Comparison of ENCODE assay signal across 8 cellular contexts in the genomic region with DNA sequence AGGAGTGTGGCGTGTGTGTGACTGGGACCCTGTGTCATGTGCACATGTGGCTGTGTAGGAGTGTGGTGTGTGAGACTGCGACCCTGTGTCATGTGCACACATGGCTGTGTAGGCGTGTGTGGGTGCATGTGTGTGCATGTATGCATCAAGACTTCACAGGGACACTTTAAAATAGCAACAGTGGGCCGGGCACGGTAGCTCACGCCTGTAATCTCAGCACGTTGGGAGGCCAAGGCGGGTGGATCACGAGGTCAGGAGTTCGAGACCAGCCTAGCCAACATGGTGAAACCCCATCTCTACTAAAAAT. TPM values are rescaled to one million over a fixed set of nuclear protein-coding genes. Genes with fewer than 3 reads are reported as not detected.
DNase-seq lines count a peak whose midpoint lies in the region; ATAC-seq, FAIRE-seq and TF ChIP-seq lines count a peak whose summit lies in the region.
"Not testable (repeated sequence)": the region's sequence is repeated elsewhere in the genome, so short reads cannot be mapped to it uniquely, and the experiment has no call there.
"Had no signal": no experiment of that assay in that cellular context is flagged by ENCODE, and none has a peak within 500 bp of the region (broad histone marks: within the 10 kb centered on the region; RNA-seq: fewer than 3 reads in every experiment).

No MANE protein-coding gene starts in this region.

- BruUV-seq in IMR-90 (replicated peaks; lab: Mats Ljungman, UMichigan); mammary epithelial cell (replicated peaks; lab: Mats Ljungman, UMichigan); HepG2 (replicated peaks; lab: Mats Ljungman, UMichigan): not testable (repeated sequence)

- peak overlapping the region; percentile 73; the same call in 1 of the 2 replicates for H2AK5ac ChIP-seq in IMR-90 (ENCODE audit: low read depth, low read length)

- H2AFZ ChIP-seq in IMR-90 (replicated peaks; ENCODE audit: low read length, poor library complexity); mammary epithelial cell (ENCODE audit: low read depth, low read length); HepG2 (ENCODE audit: low read length): not testable (repeated sequence)

- not testable (repeated sequence) for H3K27ac ChIP-seq in IMR-90 (ENCODE audit: insufficient read depth, low read length); mammary epithelial cell (ENCODE audit: insufficient read depth, low read depth, low read length); HepG2 (ENCODE audit: extremely low read length, insufficient read depth, low read length); subcutaneous abdominal adipose tissue (ENCODE audit: low read depth, low read length)

- not testable (repeated sequence) for H3K4me3 ChIP-seq in IMR-90 (ENCODE audit: insufficient read depth, low read depth, low read length); mammary epithelial cell (replicated peaks in 1 of 3; ENCODE audit: insufficient read depth in 1 of 3, low read depth in 2 of 3, low read length in 3 of 3); HepG2 (replicated peaks in 1 of 3; ENCODE audit: insufficient read depth in 1 of 3, low read depth in 2 of 3, low read length in 3 of 3)
- H3K4me3 ChIP-seq in subcutaneous abdominal adipose tissue (ENCODE audit: low read depth in 1 of 5, low read length in 5 of 5): peak overlapping the region in 3 of 5 donors; percentile 14 to 35 (median 22)

- not testable (repeated sequence) for H3K4me2 ChIP-seq in IMR-90 (ENCODE audit: low read depth, low read length)
- H3K4me2 ChIP-seq in mammary epithelial cell (ENCODE audit: insufficient read depth, low read depth, low read length) (peak overlapping the region; percentile 34), HepG2 (ENCODE audit: low read depth, low read length) (peak overlapping the region; percentile 39)

- H3K9me3 ChIP-seq in IMR-90 (ENCODE audit: control insufficient read depth, insufficient read depth, low read length); mammary epithelial cell (replicated peaks; ENCODE audit: insufficient read depth, low read length); HepG2 (ENCODE audit: low read length); subcutaneous abdominal adipose tissue (ENCODE audit: control insufficient read depth in 5 of 5, low read length in 5 of 5): not testable (repeated sequence)

- not testable (repeated sequence) for H3K18ac ChIP-seq in IMR-90 (ENCODE audit: low read depth, low read length)

- H3K23ac ChIP-seq in IMR-90 (ENCODE audit: low read depth, low read length): not testable (repeated sequence)

- not testable (repeated sequence) for DNase-seq in IMR-90; mammary epithelial cell; HepG2 (ENCODE audit: low spot score)

- not testable (repeated sequence) for TF ChIP-seq POLR2A in IMR-90 (IDR thresholded peaks at IDR 0.05; ENCODE audit: low read depth, low read length); HepG2 (IDR thresholded peaks at IDR 0.05; ENCODE audit: insufficient read depth in 1 of 2, low read depth in 2 of 2, low read length in 2 of 2)

- not testable (repeated sequence) for H3K9ac ChIP-seq in IMR-90 (ENCODE audit: low read depth, low read length); mammary epithelial cell (ENCODE audit: insufficient read depth, low read length); HepG2 (ENCODE audit: insufficient read depth, low read depth, low read length); subcutaneous abdominal adipose tissue (ENCODE audit: low read length in 5 of 5)

- H2BK120ac ChIP-seq in IMR-90 (ENCODE audit: low read depth, low read length): not testable (repeated sequence)

- not testable (repeated sequence) for H3K4me1 ChIP-seq in IMR-90 (ENCODE audit: control insufficient read depth, insufficient read depth, low read length)
- H3K4me1 ChIP-seq in mammary epithelial cell (ENCODE audit: insufficient read depth, low read length) (peaks cover 24% of the 10 kb centered on the region), HepG2 (ENCODE audit: insufficient read depth, low read length) (peaks cover 68% of the 10 kb centered on the region), subcutaneous abdominal adipose tissue (ENCODE audit: control insufficient read depth in 5 of 5, insufficient read depth in 5 of 5, low read length in 5 of 5) (peaks cover 3 to 37% (median 30%) of the 10 kb centered on the region in 5 donors)

- ATAC-seq in IMR-90 (ENCODE audit: low read depth); HepG2: not testable (repeated sequence)

- TF ChIP-seq EP300 in HepG2 (IDR thresholded peaks at IDR 0.05; ENCODE audit: low read depth in 2 of 2, low read length in 2 of 2); HepG2 (CRISPR knock-in tag; IDR thresholded peaks at IDR 0.05; ENCODE audit: borderline replicate concordance): not testable (repeated sequence)

- H3K79me1 ChIP-seq in IMR-90 (ENCODE audit: low read depth in 1 of 2, low read length in 2 of 2): not testable (repeated sequence)

- dilution Hi-C loops in IMR-90 (cut with HindIII; ENCODE audit: low sequenced_read_pairs, unreplicated experiment); mammary epithelial cell (cut with HindIII; ENCODE audit: low sequenced_read_pairs): not testable (repeated sequence)

- H2BK15ac ChIP-seq in IMR-90 (ENCODE audit: low read depth, low read length): not testable (repeated sequence)

- H4K20me1 ChIP-seq in IMR-90 (ENCODE audit: insufficient read depth, low read length); mammary epithelial cell (ENCODE audit: insufficient read depth, low read length); HepG2 (ENCODE audit: insufficient read depth, low read length): not testable (repeated sequence)

- FAIRE-seq in HepG2 (lab: Jason Lieb, UNC): not testable (repeated sequence)

- not testable (repeated sequence) for H3K56ac ChIP-seq in IMR-90 (ENCODE audit: extremely low read depth, insufficient read depth, low read length)

- H2BK20ac ChIP-seq in IMR-90 (ENCODE audit: low read depth, low read length): not testable (repeated sequence)

- WGBS in IMR-90 (ENCODE audit: extremely low coverage in 2 of 2, insufficient read length in 1 of 2), 2 experiments: 83% methylated on average over 1 of the region's 10 CpGs; no CpG with 5 or more reads in 1 of the 2 experiments
- WGBS in mammary epithelial cell (ENCODE audit: low coverage, missing lambda C conversion rate): 74% methylated on average over 5 of the region's 10 CpGs
- WGBS in HepG2 (ENCODE audit: low lambda C conversion rate): 49% methylated on average over 10 of the region's 10 CpGs

- POLR2A ChIA-PET in IMR-90 (lab: Charles Lee; ENCODE audit: unreplicated experiment); HepG2 (lab: Yijun Ruan, JAX): not testable (repeated sequence)

- TF ChIP-seq CTCF in IMR-90 (conservative IDR thresholded peaks at IDR 0.05; ENCODE audit: low read depth, low read length); mammary epithelial cell (conservative IDR thresholded peaks at IDR 0.05 in 1 of 2, IDR thresholded peaks at IDR 0.05 in 1 of 2; ENCODE audit: extremely low read depth in 1 of 2, insufficient read depth in 1 of 2, low read depth in 1 of 2, low read length in 2 of 2); HepG2 (CRISPR knock-in tag; IDR thresholded peaks at IDR 0.05): not testable (repeated sequence)

- H2AK9ac ChIP-seq in IMR-90 (replicated peaks; ENCODE audit: low read depth, low read length, poor library complexity): not testable (repeated sequence)

- H4K91ac ChIP-seq in IMR-90 (ENCODE audit: insufficient read depth, low read depth, low read length): not testable (repeated sequence)

- intact Hi-C loops in IMR-90 (cut with micrococcal nuclease); mammary epithelial cell (cut with micrococcal nuclease); HepG2 (cut with micrococcal nuclease; ENCODE audit: unreplicated experiment): not testable (repeated sequence)

- H4K8ac ChIP-seq in IMR-90 (ENCODE audit: low read depth in 2 of 2, low read length in 2 of 2): not testable (repeated sequence)

- not testable (repeated sequence) for H3K4ac ChIP-seq in IMR-90 (ENCODE audit: low read depth, low read length)

- peaks cover 44% of the 10 kb centered on the region for H3K27me3 ChIP-seq in IMR-90 (ENCODE audit: control insufficient read depth, insufficient read depth, low read length)
- H3K27me3 ChIP-seq in mammary epithelial cell (ENCODE audit: insufficient read depth, low read length): not testable (repeated sequence)
- peaks cover 5 to 43% of the 10 kb centered on the region in 2 experiments; a peak in 4 of 5 replicates for H3K27me3 ChIP-seq in HepG2 (ENCODE audit: control insufficient read depth in 1 of 2, insufficient read depth in 2 of 2, low read length in 2 of 2)
- H3K27me3 ChIP-seq in subcutaneous abdominal adipose tissue (ENCODE audit: control insufficient read depth in 5 of 5, insufficient read depth in 4 of 5, low read length in 5 of 5): peaks cover 18 to 48% (median 35%) of the 10 kb centered on the region in 5 donors

- in situ Hi-C loops in IMR-90 (cut with MboI; ENCODE audit: low sequenced_read_pairs); mammary epithelial cell (cut with MboI; ENCODE audit: low sequenced_read_pairs in 2 of 2); HepG2 (cut with HindIII; ENCODE audit: extremely low pct_ligation_motif_present, low pct_unique_long_range_greater_than_20kb): not testable (repeated sequence)

- H2BK5ac ChIP-seq in IMR-90 (ENCODE audit: low read depth, low read length, poor library complexity, severe bottlenecking): not testable (repeated sequence)

- CTCF ChIA-PET in IMR-90 (lab: Yijun Ruan, JAX); mammary epithelial cell (lab: Charles Lee; ENCODE audit: low non-redundant PET); HepG2 (lab: Yijun Ruan, JAX; ENCODE audit: low intra/inter-chr PET ratio, low total read pairs): not testable (repeated sequence)

- not testable (repeated sequence) for H3K36me3 ChIP-seq in IMR-90 (ENCODE audit: control insufficient read depth, insufficient read depth, low read length); mammary epithelial cell (ENCODE audit: insufficient read depth, low read length); HepG2 (replicated peaks in 1 of 2; ENCODE audit: control insufficient read depth in 1 of 2, insufficient read depth in 2 of 2, low read length in 2 of 2); subcutaneous abdominal adipose tissue (ENCODE audit: control insufficient read depth in 5 of 5, insufficient read depth in 5 of 5, low read length in 5 of 5)

- H3K14ac ChIP-seq in IMR-90 (replicated peaks; ENCODE audit: low read depth, low read length): not testable (repeated sequence)

- TF ChIP-seq RAD21 in IMR-90 (IDR thresholded peaks at IDR 0.05; ENCODE audit: low read length); HepG2 (CRISPR knock-in tag; IDR thresholded peaks at IDR 0.05): not testable (repeated sequence)

- not testable (repeated sequence) for H3K79me2 ChIP-seq in mammary epithelial cell (ENCODE audit: insufficient read depth, low read length); HepG2 (ENCODE audit: insufficient read depth, low read length)

- H3K9me1 ChIP-seq in IMR-90 (ENCODE audit: insufficient read depth, low read length): not testable (repeated sequence)

- H4K5ac ChIP-seq in IMR-90 (ENCODE audit: low read depth, low read length): not testable (repeated sequence)

RNA-seq across cellular contexts. Expression of gene UTS2R, which starts 10.1 kb away (rescaled TPM):
- not detected in 2 replicates for total RNA-seq in IMR-90 (2012; rRNA removed)
- not detected in 2 replicates for polyA plus RNA-seq in IMR-90 (2012; rRNA removed)
- polyA plus RNA-seq in IMR-90 (2012; cell fraction: cytosol; rRNA removed): not detected in 2 replicates
- not detected in 2 replicates for polyA plus RNA-seq in IMR-90 (2012; cell fraction: nucleus; rRNA removed; ENCODE audit: low replicate concordance)
- not detected for total RNA-seq in mammary epithelial cell
- not detected for polyA plus RNA-seq in mammary epithelial cell
- polyA minus RNA-seq in mammary epithelial cell: not detected
- total RNA-seq in HepG2 (2016; rRNA removed; fragmentation: Illumina TruSeq; extraction: Trizol): 0.13 TPM in 1 of 2 replicates, not detected in the other
- total RNA-seq in HepG2 (2016; cell fraction: cytosol; rRNA removed; fragmentation: Illumina TruSeq; extraction: Trizol; ENCODE audit: low read depth): not detected in 2 replicates
- total RNA-seq in HepG2 (2016; cell fraction: insoluble cytoplasmic fraction; rRNA removed; fragmentation: Illumina TruSeq; extraction: Trizol): 0.11 TPM in 1 of 2 replicates, not detected in the other
- not detected in 2 replicates for total RNA-seq in HepG2 (2016; cell fraction: membrane; rRNA removed; fragmentation: Illumina TruSeq; extraction: Trizol)
- total RNA-seq in HepG2 (2016; cell fraction: nucleus; rRNA removed; fragmentation: Illumina TruSeq; extraction: Trizol): 0.38 TPM in 1 of 2 replicates, not detected in the other
- 0.10 and 0.15 TPM in 2 replicates for polyA plus RNA-seq in HepG2 (2011; rRNA removed)
- 0.08 and 0.12 TPM in 2 replicates for polyA plus RNA-seq in HepG2 (2011; cell fraction: cytosol; rRNA removed)
- polyA plus RNA-seq in HepG2 (2011; cell fraction: nucleus; rRNA removed): 1.7 and 2.2 TPM in 2 replicates
- 0.19 and 0.20 TPM in 2 replicates for polyA plus RNA-seq in HepG2 (2012)
- polyA plus RNA-seq in HepG2 (2016; cell fraction: cytosol; fragmentation: Illumina TruSeq; extraction: Trizol; ENCODE audit: low read depth): not detected in 2 replicates
- 0.17 TPM in 1 of 2 replicates, not detected in the other for polyA plus RNA-seq in HepG2 (2016; cell fraction: insoluble cytoplasmic fraction; fragmentation: Illumina TruSeq; extraction: Trizol; ENCODE audit: low read depth)
- polyA plus RNA-seq in HepG2 (2016; cell fraction: membrane; fragmentation: Illumina TruSeq; extraction: Trizol; ENCODE audit: low read depth): not detected in 2 replicates
- not detected in 2 replicates for polyA plus RNA-seq in HepG2 (2016; cell fraction: nucleus; fragmentation: Illumina TruSeq; extraction: Trizol; ENCODE audit: insufficient read depth, low read depth)
- polyA minus RNA-seq in HepG2 (2011; rRNA and poly(A)+ RNA removed; ENCODE audit: low replicate concordance): 0.32 TPM in 1 of 2 replicates, not detected in the other
- polyA minus RNA-seq in HepG2 (2011; cell fraction: cytosol; rRNA and poly(A)+ RNA removed): not detected in 2 replicates
- polyA minus RNA-seq in HepG2 (2011; cell fraction: nucleus; rRNA and poly(A)+ RNA removed): 0.50 TPM in 1 of 2 replicates, not detected in the other
- total RNA-seq: CD4-positive, CD25-positive, alpha-beta regulatory T cell; HT1080; PC-9 had no signal
- polyA plus RNA-seq: BJ; CD4-positive, CD25-positive, alpha-beta regulatory T cell had no signal

RNA-seq across cellular contexts. Expression of gene TEX19, which starts 22.6 kb away (rescaled TPM):
- total RNA-seq in IMR-90 (2012; rRNA removed) (under 0.01 and 0.28 TPM in 2 replicates), mammary epithelial cell (not detected), HepG2 (2016; rRNA removed; fragmentation: Illumina TruSeq; extraction: Trizol) (1.3 and 1.8 TPM in 2 replicates)
- polyA plus RNA-seq in IMR-90 (2012; rRNA removed) (0.03 and 0.13 TPM in 2 replicates), mammary epithelial cell (not detected), HepG2 (2011; rRNA removed) (4.9 and 6.0 TPM in 2 replicates)
- 0.05 and 0.06 TPM in 2 replicates for polyA plus RNA-seq in IMR-90 (2012; cell fraction: cytosol; rRNA removed)
- 0.08 TPM in 1 of 2 replicates, not detected in the other for polyA plus RNA-seq in IMR-90 (2012; cell fraction: nucleus; rRNA removed; ENCODE audit: low replicate concordance)
- not detected for polyA minus RNA-seq in mammary epithelial cell
- 0.61 and 0.62 TPM in 2 replicates for total RNA-seq in HepG2 (2016; cell fraction: cytosol; rRNA removed; fragmentation: Illumina TruSeq; extraction: Trizol; ENCODE audit: low read depth)
- 1.6 TPM in 2 replicates for total RNA-seq in HepG2 (2016; cell fraction: insoluble cytoplasmic fraction; rRNA removed; fragmentation: Illumina TruSeq; extraction: Trizol)
- total RNA-seq in HepG2 (2016; cell fraction: membrane; rRNA removed; fragmentation: Illumina TruSeq; extraction: Trizol): 1.4 and 1.7 TPM in 2 replicates
- total RNA-seq in HepG2 (2016; cell fraction: nucleus; rRNA removed; fragmentation: Illumina TruSeq; extraction: Trizol): 0.31 and 0.50 TPM in 2 replicates
- polyA plus RNA-seq in HepG2 (2011; cell fraction: cytosol; rRNA removed): 4.4 and 5.4 TPM in 2 replicates
- polyA plus RNA-seq in HepG2 (2011; cell fraction: nucleus; rRNA removed): 1.8 TPM in 2 replicates
- 3.9 TPM in 2 replicates for polyA plus RNA-seq in HepG2 (2012)
- polyA plus RNA-seq in HepG2 (2016; cell fraction: cytosol; fragmentation: Illumina TruSeq; extraction: Trizol; ENCODE audit: low read depth): 0.29 and 0.36 TPM in 2 replicates
- 1.2 and 1.6 TPM in 2 replicates for polyA plus RNA-seq in HepG2 (2016; cell fraction: insoluble cytoplasmic fraction; fragmentation: Illumina TruSeq; extraction: Trizol; ENCODE audit: low read depth)
- 0.61 and 0.72 TPM in 2 replicates for polyA plus RNA-seq in HepG2 (2016; cell fraction: membrane; fragmentation: Illumina TruSeq; extraction: Trizol; ENCODE audit: low read depth)
- 0.55 and 1.4 TPM in 2 replicates for polyA plus RNA-seq in HepG2 (2016; cell fraction: nucleus; fragmentation: Illumina TruSeq; extraction: Trizol; ENCODE audit: insufficient read depth, low read depth)
- polyA minus RNA-seq in HepG2 (2011; rRNA and poly(A)+ RNA removed; ENCODE audit: low replicate concordance): 1.6 and 8.6 TPM in 2 replicates
- 1.8 and 2.5 TPM in 2 replicates for polyA minus RNA-seq in HepG2 (2011; cell fraction: cytosol; rRNA and poly(A)+ RNA removed)
- 0.26 and 0.50 TPM in 2 replicates for polyA minus RNA-seq in HepG2 (2011; cell fraction: nucleus; rRNA and poly(A)+ RNA removed)
- total RNA-seq: CD4-positive, CD25-positive, alpha-beta regulatory T cell had no signal
- polyA plus RNA-seq: CD4-positive, CD25-positive, alpha-beta regulatory T cell had no signal

RNA-seq across cellular contexts. Expression of gene HEXD, which starts 36.5 kb away (rescaled TPM):
- total RNA-seq in IMR-90 (2012; rRNA removed) (3.8 and 4.2 TPM in 2 replicates), mammary epithelial cell (10 to 100 TPM in 1 of 2 donors, 1 to 10 TPM in 1; 6.3 to 13.0 TPM), HepG2 (2016; rRNA removed; fragmentation: Illumina TruSeq; extraction: Trizol) (12.4 and 22.3 TPM in 2 replicates)
- polyA plus RNA-seq in IMR-90 (2012; rRNA removed) (9.2 and 9.5 TPM in 2 replicates), mammary epithelial cell (8.0 TPM), HepG2 (2011; rRNA removed) (41.8 and 63.2 TPM in 2 replicates)
- polyA plus RNA-seq in IMR-90 (2012; cell fraction: cytosol; rRNA removed): 5.6 and 10.0 TPM in 2 replicates
- polyA plus RNA-seq in IMR-90 (2012; cell fraction: nucleus; rRNA removed; ENCODE audit: low replicate concordance): 76.9 and 127 TPM in 2 replicates
- polyA minus RNA-seq in mammary epithelial cell: 3.8 TPM
- 6.5 and 7.4 TPM in 2 replicates for total RNA-seq in HepG2 (2016; cell fraction: cytosol; rRNA removed; fragmentation: Illumina TruSeq; extraction: Trizol; ENCODE audit: low read depth)
- total RNA-seq in HepG2 (2016; cell fraction: insoluble cytoplasmic fraction; rRNA removed; fragmentation: Illumina TruSeq; extraction: Trizol): 9.5 and 21.5 TPM in 2 replicates
- total RNA-seq in HepG2 (2016; cell fraction: membrane; rRNA removed; fragmentation: Illumina TruSeq; extraction: Trizol): 8.1 and 9.0 TPM in 2 replicates
- 22.1 and 27.5 TPM in 2 replicates for total RNA-seq in HepG2 (2016; cell fraction: nucleus; rRNA removed; fragmentation: Illumina TruSeq; extraction: Trizol)
- 20.9 and 28.4 TPM in 2 replicates for polyA plus RNA-seq in HepG2 (2011; cell fraction: cytosol; rRNA removed)
- polyA plus RNA-seq in HepG2 (2011; cell fraction: nucleus; rRNA removed): 726 and 860 TPM in 2 replicates
- 33.2 and 40.0 TPM in 2 replicates for polyA plus RNA-seq in HepG2 (2012)
- polyA plus RNA-seq in HepG2 (2016; cell fraction: cytosol; fragmentation: Illumina TruSeq; extraction: Trizol; ENCODE audit: low read depth): 5.4 and 7.5 TPM in 2 replicates
- polyA plus RNA-seq in HepG2 (2016; cell fraction: insoluble cytoplasmic fraction; fragmentation: Illumina TruSeq; extraction: Trizol; ENCODE audit: low read depth): 16.9 and 19.6 TPM in 2 replicates
- 6.9 and 9.6 TPM in 2 replicates for polyA plus RNA-seq in HepG2 (2016; cell fraction: membrane; fragmentation: Illumina TruSeq; extraction: Trizol; ENCODE audit: low read depth)
- polyA plus RNA-seq in HepG2 (2016; cell fraction: nucleus; fragmentation: Illumina TruSeq; extraction: Trizol; ENCODE audit: insufficient read depth, low read depth): 83.7 and 89.3 TPM in 2 replicates
- 14.8 and 25.5 TPM in 2 replicates for polyA minus RNA-seq in HepG2 (2011; rRNA and poly(A)+ RNA removed; ENCODE audit: low replicate concordance)
- polyA minus RNA-seq in HepG2 (2011; cell fraction: cytosol; rRNA and poly(A)+ RNA removed): 12.8 and 13.5 TPM in 2 replicates
- polyA minus RNA-seq in HepG2 (2011; cell fraction: nucleus; rRNA and poly(A)+ RNA removed): 52.1 and 55.8 TPM in 2 replicates

RNA-seq across cellular contexts. Expression of gene OGFOD3, which starts 36.7 kb away (rescaled TPM):
- total RNA-seq in IMR-90 (2012; rRNA removed) (24.4 and 25.3 TPM in 2 replicates), mammary epithelial cell (10 to 100 TPM; 18.5 to 25.6 TPM), HepG2 (2016; rRNA removed; fragmentation: Illumina TruSeq; extraction: Trizol) (19.3 and 42.1 TPM in 2 replicates)
- polyA plus RNA-seq in IMR-90 (2012; rRNA removed) (33.4 and 34.5 TPM in 2 replicates), mammary epithelial cell (26.1 TPM), HepG2 (2011; rRNA removed) (40.0 and 48.0 TPM in 2 replicates)
- polyA plus RNA-seq in IMR-90 (2012; cell fraction: cytosol; rRNA removed): 31.1 and 43.7 TPM in 2 replicates
- polyA plus RNA-seq in IMR-90 (2012; cell fraction: nucleus; rRNA removed; ENCODE audit: low replicate concordance): 18.5 and 32.9 TPM in 2 replicates
- polyA minus RNA-seq in mammary epithelial cell: 19.0 TPM
- total RNA-seq in HepG2 (2016; cell fraction: cytosol; rRNA removed; fragmentation: Illumina TruSeq; extraction: Trizol; ENCODE audit: low read depth): 44.1 and 48.5 TPM in 2 replicates
- total RNA-seq in HepG2 (2016; cell fraction: insoluble cytoplasmic fraction; rRNA removed; fragmentation: Illumina TruSeq; extraction: Trizol): 18.4 and 43.0 TPM in 2 replicates
- total RNA-seq in HepG2 (2016; cell fraction: membrane; rRNA removed; fragmentation: Illumina TruSeq; extraction: Trizol): 47.3 and 50.8 TPM in 2 replicates
- 29.1 and 32.9 TPM in 2 replicates for total RNA-seq in HepG2 (2016; cell fraction: nucleus; rRNA removed; fragmentation: Illumina TruSeq; extraction: Trizol)
- 45.1 and 55.2 TPM in 2 replicates for polyA plus RNA-seq in HepG2 (2011; cell fraction: cytosol; rRNA removed)
- 42.8 and 53.8 TPM in 2 replicates for polyA plus RNA-seq in HepG2 (2011; cell fraction: nucleus; rRNA removed)
- polyA plus RNA-seq in HepG2 (2012): 30.1 and 30.6 TPM in 2 replicates
- 22.8 and 30.9 TPM in 2 replicates for polyA plus RNA-seq in HepG2 (2016; cell fraction: cytosol; fragmentation: Illumina TruSeq; extraction: Trizol; ENCODE audit: low read depth)
- 20.3 and 20.6 TPM in 2 replicates for polyA plus RNA-seq in HepG2 (2016; cell fraction: insoluble cytoplasmic fraction; fragmentation: Illumina TruSeq; extraction: Trizol; ENCODE audit: low read depth)
- 24.3 and 28.8 TPM in 2 replicates for polyA plus RNA-seq in HepG2 (2016; cell fraction: membrane; fragmentation: Illumina TruSeq; extraction: Trizol; ENCODE audit: low read depth)
- 57.8 and 59.9 TPM in 2 replicates for polyA plus RNA-seq in HepG2 (2016; cell fraction: nucleus; fragmentation: Illumina TruSeq; extraction: Trizol; ENCODE audit: insufficient read depth, low read depth)
- polyA minus RNA-seq in HepG2 (2011; rRNA and poly(A)+ RNA removed; ENCODE audit: low replicate concordance): 17.2 and 64.0 TPM in 2 replicates
- polyA minus RNA-seq in HepG2 (2011; cell fraction: cytosol; rRNA and poly(A)+ RNA removed): 31.0 and 31.1 TPM in 2 replicates
- 16.2 and 18.9 TPM in 2 replicates for polyA minus RNA-seq in HepG2 (2011; cell fraction: nucleus; rRNA and poly(A)+ RNA removed)

RNA-seq across cellular contexts. Expression of gene SECTM1, which starts 48.1 kb away (rescaled TPM):
- 1.7 and 2.3 TPM in 2 replicates for total RNA-seq in IMR-90 (2012; rRNA removed)
- polyA plus RNA-seq in IMR-90 (2012; rRNA removed): 4.4 and 5.2 TPM in 2 replicates
- polyA plus RNA-seq in IMR-90 (2012; cell fraction: cytosol; rRNA removed): 4.9 and 10.8 TPM in 2 replicates
- polyA plus RNA-seq in IMR-90 (2012; cell fraction: nucleus; rRNA removed; ENCODE audit: low replicate concordance): 1.2 and 2.4 TPM in 2 replicates
- 1 to 10 TPM; 2.7 to 3.5 TPM for total RNA-seq in mammary epithelial cell
- 3.0 TPM for polyA plus RNA-seq in mammary epithelial cell
- 2.4 TPM for polyA minus RNA-seq in mammary epithelial cell
- 2.4 and 5.3 TPM in 2 replicates for total RNA-seq in HepG2 (2016; rRNA removed; fragmentation: Illumina TruSeq; extraction: Trizol)
- total RNA-seq in HepG2 (2016; cell fraction: cytosol; rRNA removed; fragmentation: Illumina TruSeq; extraction: Trizol; ENCODE audit: low read depth): 3.3 TPM in 2 replicates
- total RNA-seq in HepG2 (2016; cell fraction: insoluble cytoplasmic fraction; rRNA removed; fragmentation: Illumina TruSeq; extraction: Trizol): 3.0 and 5.5 TPM in 2 replicates
- 3.8 and 5.6 TPM in 2 replicates for total RNA-seq in HepG2 (2016; cell fraction: membrane; rRNA removed; fragmentation: Illumina TruSeq; extraction: Trizol)
- 6.9 and 7.3 TPM in 2 replicates for total RNA-seq in HepG2 (2016; cell fraction: nucleus; rRNA removed; fragmentation: Illumina TruSeq; extraction: Trizol)
- polyA plus RNA-seq in HepG2 (2011; rRNA removed): 3.5 and 4.2 TPM in 2 replicates
- 2.7 and 4.2 TPM in 2 replicates for polyA plus RNA-seq in HepG2 (2011; cell fraction: cytosol; rRNA removed)
- polyA plus RNA-seq in HepG2 (2011; cell fraction: nucleus; rRNA removed): 6.7 and 7.1 TPM in 2 replicates
- 5.0 and 7.2 TPM in 2 replicates for polyA plus RNA-seq in HepG2 (2012)
- 2.6 and 3.4 TPM in 2 replicates for polyA plus RNA-seq in HepG2 (2016; cell fraction: cytosol; fragmentation: Illumina TruSeq; extraction: Trizol; ENCODE audit: low read depth)
- 4.0 and 4.2 TPM in 2 replicates for polyA plus RNA-seq in HepG2 (2016; cell fraction: insoluble cytoplasmic fraction; fragmentation: Illumina TruSeq; extraction: Trizol; ENCODE audit: low read depth)
- 4.3 and 4.7 TPM in 2 replicates for polyA plus RNA-seq in HepG2 (2016; cell fraction: membrane; fragmentation: Illumina TruSeq; extraction: Trizol; ENCODE audit: low read depth)
- 5.1 and 5.5 TPM in 2 replicates for polyA plus RNA-seq in HepG2 (2016; cell fraction: nucleus; fragmentation: Illumina TruSeq; extraction: Trizol; ENCODE audit: insufficient read depth, low read depth)
- 8.8 and 15.0 TPM in 2 replicates for polyA minus RNA-seq in HepG2 (2011; rRNA and poly(A)+ RNA removed; ENCODE audit: low replicate concordance)
- 1.9 and 2.6 TPM in 2 replicates for polyA minus RNA-seq in HepG2 (2011; cell fraction: cytosol; rRNA and poly(A)+ RNA removed)
- polyA minus RNA-seq in HepG2 (2011; cell fraction: nucleus; rRNA and poly(A)+ RNA removed): 5.0 and 7.3 TPM in 2 replicates
